In the genomic region with DNA sequence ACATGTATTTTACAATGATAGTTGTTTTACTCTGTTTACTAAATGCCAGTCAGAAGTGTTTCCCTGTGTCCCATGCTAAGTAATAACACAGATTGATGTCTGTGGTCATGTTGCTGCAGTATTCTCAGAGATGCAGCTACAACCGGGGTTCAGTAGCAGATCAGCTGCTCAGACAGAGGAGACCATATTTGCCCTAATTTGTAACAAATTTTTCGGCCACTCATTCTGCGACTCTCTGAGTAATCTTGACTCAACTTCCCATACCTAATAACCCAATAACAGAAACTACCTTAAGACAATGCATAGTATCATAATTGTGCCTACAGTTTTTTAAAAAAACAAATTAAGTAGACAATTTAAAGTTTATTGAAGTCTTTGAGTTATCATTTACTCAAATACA, we compare ENCODE assay signal across 12 cellular contexts. TPM values are rescaled to one million over a fixed set of nuclear protein-coding genes. Genes with fewer than 3 reads are reported as not detected.
DNase-seq lines count a peak whose midpoint lies in the region; ATAC-seq and TF ChIP-seq lines count a peak whose summit lies in the region.
"Had no signal": no experiment of that assay in that cellular context is flagged by ENCODE, and none has a peak within 500 bp of the region (broad histone marks: within the 10 kb centered on the region; RNA-seq: fewer than 3 reads in every experiment).

No MANE protein-coding gene starts in this region.

- H3K9me3 Mint-ChIP-seq in activated CD8-positive, alpha-beta memory T cell treated with anti-CD3 and anti-CD28 coated beads, Interleukin-2, amount 10 ng/mL, durations not matched to agents 7 days and 5 days (ENCODE audit: low read depth): no peaks in the 10 kb centered on the region
- H3K9me3 Mint-ChIP-seq: HFFc6 had no signal

- H3K4me1 Mint-ChIP-seq in activated CD8-positive, alpha-beta memory T cell treated with anti-CD3 and anti-CD28 coated beads, Interleukin-2, amount 10 ng/mL, durations not matched to agents 7 days and 5 days: peaks cover 27% of the 10 kb centered on the region

- TF ChIP-seq EP300 in esophagus muscularis mucosa (IDR thresholded peaks at IDR 0.05): no peak

- no peak overlapping the region for H3K27ac Mint-ChIP-seq in activated CD8-positive, alpha-beta memory T cell treated with anti-CD3 and anti-CD28 coated beads, Interleukin-2, amount 10 ng/mL, durations not matched to agents 7 days and 5 days
- H3K27ac Mint-ChIP-seq: HFFc6 had no signal

- H3K4me3 Mint-ChIP-seq in activated CD8-positive, alpha-beta memory T cell treated with anti-CD3 and anti-CD28 coated beads, Interleukin-2, amount 10 ng/mL, durations not matched to agents 7 days and 5 days: no peak overlapping the region
- H3K4me3 Mint-ChIP-seq: HFFc6 had no signal

- peaks cover 44% of the 10 kb centered on the region for H3K36me3 Mint-ChIP-seq in activated CD8-positive, alpha-beta memory T cell treated with anti-CD3 and anti-CD28 coated beads, Interleukin-2, amount 10 ng/mL, durations not matched to agents 7 days and 5 days

- H3K27me3 ChIP-seq in esophagus muscularis mucosa: no peaks in the 10 kb centered on the region
- H3K27me3 ChIP-seq in vagina: no peaks in the 10 kb centered on the region
- H3K27me3 ChIP-seq: colonic mucosa, right lobe of liver had no signal

- TF ChIP-seq CTCF in esophagus muscularis mucosa (IDR thresholded peaks at IDR 0.05) (no peak), vagina (IDR thresholded peaks at IDR 0.05) (no peak)

- no peak for DNase-seq in activated CD8-positive, alpha-beta memory T cell treated with anti-CD3 and anti-CD28 coated beads, Interleukin-2, amount 10 ng/mL, durations not matched to agents 7 days and 5 days
- DNase-seq in activated CD8-positive, alpha-beta memory T cell treated with anti-CD3 and anti-CD28 coated beads for 24 hours: no peak
- peak; percentile 5 for DNase-seq in esophagus muscularis mucosa (ENCODE audit: extremely low spot score)
- no peak for DNase-seq in NCI-H524 treated with DMSO at 0.1 percent for 48 hours (lab: John Stamatoyannopoulos, UW)
- no peak for DNase-seq in vagina (ENCODE audit: extremely low spot score in 2 of 2)
- no peak for DNase-seq in GF-D8 (lab: John Stamatoyannopoulos, UW)
- DNase-seq: activated gamma-delta T cell, colonic mucosa, HFFc6, right lobe of liver had no signal

- H3K4me3 ChIP-seq in esophagus muscularis mucosa (no peak overlapping the region), vagina (no peak overlapping the region)
- H3K4me3 ChIP-seq: colonic mucosa, right lobe of liver had no signal

- 90% methylated on average over 3 of the region's 3 CpGs for WGBS in esophagus muscularis mucosa

- no peaks in the 10 kb centered on the region for H3K36me3 ChIP-seq in esophagus muscularis mucosa
- no peaks in the 10 kb centered on the region for H3K36me3 ChIP-seq in vagina
- H3K36me3 ChIP-seq: colonic mucosa, right lobe of liver had no signal

- H3K27me3 Mint-ChIP-seq in activated CD8-positive, alpha-beta memory T cell treated with anti-CD3 and anti-CD28 coated beads, Interleukin-2, amount 10 ng/mL, durations not matched to agents 7 days and 5 days: no peaks in the 10 kb centered on the region

- CTCF ChIA-PET in activated CD8-positive, alpha-beta memory T cell treated with anti-CD3 and anti-CD28 coated beads, Interleukin-2, amount 10 ng/mL, durations not matched to agents 7 days and 5 days (lab: Charles Lee): interaction anchor here (0.7 to 0.8 kb wide), 2 partner anchors 19 to 177 kb away, joined by 3 read pairs; no protein-coding TSS in a partner anchor

- H3K27ac ChIP-seq in esophagus muscularis mucosa (replicated peaks in 1 of 4): no peak overlapping the region
- no peak overlapping the region for H3K27ac ChIP-seq in vagina
- H3K27ac ChIP-seq: colonic mucosa, right lobe of liver had no signal

- H3K9me3 ChIP-seq in esophagus muscularis mucosa (no peaks in the 10 kb centered on the region), vagina (no peaks in the 10 kb centered on the region)
- H3K9me3 ChIP-seq: colonic mucosa, right lobe of liver had no signal

- intact Hi-C loops in esophagus muscularis mucosa (cut with DNase I): no loop called here
- intact Hi-C loops in vagina (cut with DNase I): no loop called here

- no peak for TF ChIP-seq POLR2A in esophagus muscularis mucosa (IDR thresholded peaks at IDR 0.05; ENCODE audit: low read depth)
- TF ChIP-seq POLR2A in vagina (IDR thresholded peaks at IDR 0.05): no peak

- H3K4me1 ChIP-seq in esophagus muscularis mucosa (peaks cover 33 to 63% (median 60%) of the 10 kb centered on the region in 4 donors), vagina (peaks cover 17% of the 10 kb centered on the region)
- H3K4me1 ChIP-seq: colonic mucosa, right lobe of liver had no signal

- ATAC-seq in activated CD8-positive, alpha-beta memory T cell treated with anti-CD3 and anti-CD28 coated beads, Interleukin-2, amount 10 ng/mL, durations not matched to agents 7 days and 5 days: peak; percentile 67
- ATAC-seq in GM21381 (IDR thresholded peaks at IDR 0.05; ENCODE audit: unreplicated experiment) (peak; percentile 46), HG03103 (IDR thresholded peaks at IDR 0.05; ENCODE audit: low read depth, unreplicated experiment) (peak; percentile 53)
- ATAC-seq: right lobe of liver had no signal

RNA-seq across cellular contexts. Expression of a gene that starts 32.6 kb away (rescaled TPM):
- 10 to 100 TPM; 55.5 to 60.8 TPM for total RNA-seq in activated CD8-positive, alpha-beta memory T cell treated with anti-CD3 and anti-CD28 coated beads, Interleukin-2, amount 10 ng/mL, durations not matched to agents 7 days and 5 days
- total RNA-seq in esophagus muscularis mucosa (100 to 1,000 TPM; 493 to 813 (median 584) TPM), vagina (22.8 TPM)

Comparison
In these comparisons a context has a peak if more than half of its experiments do, and no peak if none do; other contexts are left out.
1. RNA of a gene that starts 32.6 kb away (total RNA-seq): 493 to 813 TPM in esophagus muscularis mucosa; 55.5 to 60.8 TPM in activated CD8-positive, alpha-beta memory T cell treated with anti-CD3 and anti-CD28 coated beads, Interleukin-2, amount 10 ng/mL, durations not matched to agents 7 days and 5 days and 22.8 TPM in vagina (single experiment); every median in the first group is over 4 times any median in the second.
2. Peak in every context shown above with its lines, with median percentiles within 50 percentile points of each other: ATAC-seq.